ENCODE assay signal across 2 cellular contexts in the genomic region with DNA sequence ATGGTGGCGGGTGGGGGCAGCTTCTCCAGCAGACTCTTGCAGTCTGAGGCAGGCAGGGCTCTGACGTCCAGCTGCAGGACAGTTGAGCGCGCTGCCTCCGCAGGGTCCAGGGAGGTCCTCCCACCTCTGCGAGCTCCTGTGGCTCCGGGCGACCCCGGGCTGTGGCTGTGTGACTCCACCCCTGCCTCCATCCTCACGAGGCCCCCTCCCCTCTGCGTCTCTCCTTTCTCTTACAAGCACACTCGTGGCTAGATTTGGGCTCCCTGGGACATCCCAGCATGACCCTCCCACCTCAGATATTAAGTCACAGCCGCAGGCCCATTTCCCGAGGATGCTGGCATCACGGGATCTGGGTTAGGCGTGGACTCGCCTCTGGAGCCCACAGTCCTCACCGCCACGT. TPM values are rescaled to one million over a fixed set of nuclear protein-coding genes. Genes with fewer than 3 reads are reported as not detected.
"Had no signal": no experiment of that assay in that cellular context is flagged by ENCODE, and none has a peak within 500 bp of the region (broad histone marks: within the 10 kb centered on the region; RNA-seq: fewer than 3 reads in every experiment).

No MANE protein-coding gene starts in this region.

RNA-seq across cellular contexts. Expression of a gene that starts 34.3 kb away (rescaled TPM):
- total RNA-seq: activated CD4-positive, alpha-beta T cell treated with anti-CD3 and anti-CD28 coated beads, Interleukin-2, amount 10 ng/mL, durations not matched to agents 24 days and 14 days; T-helper 1 cell treated with Interleukin-12 subunit alpha and Interleukin-12 subunit beta and Interleukin-4 antibody, amounts not matched to agents 30 ng/mL and 1 ng/mL, for 36 hours had no signal

RNA-seq across cellular contexts. Expression of a gene that starts 57.1 kb away (rescaled TPM):
- total RNA-seq: activated CD4-positive, alpha-beta T cell treated with anti-CD3 and anti-CD28 coated beads, Interleukin-2, amount 10 ng/mL, durations not matched to agents 24 days and 14 days had no signal
